ENCODE assay signal across 10 cellular contexts in the genomic region with DNA sequence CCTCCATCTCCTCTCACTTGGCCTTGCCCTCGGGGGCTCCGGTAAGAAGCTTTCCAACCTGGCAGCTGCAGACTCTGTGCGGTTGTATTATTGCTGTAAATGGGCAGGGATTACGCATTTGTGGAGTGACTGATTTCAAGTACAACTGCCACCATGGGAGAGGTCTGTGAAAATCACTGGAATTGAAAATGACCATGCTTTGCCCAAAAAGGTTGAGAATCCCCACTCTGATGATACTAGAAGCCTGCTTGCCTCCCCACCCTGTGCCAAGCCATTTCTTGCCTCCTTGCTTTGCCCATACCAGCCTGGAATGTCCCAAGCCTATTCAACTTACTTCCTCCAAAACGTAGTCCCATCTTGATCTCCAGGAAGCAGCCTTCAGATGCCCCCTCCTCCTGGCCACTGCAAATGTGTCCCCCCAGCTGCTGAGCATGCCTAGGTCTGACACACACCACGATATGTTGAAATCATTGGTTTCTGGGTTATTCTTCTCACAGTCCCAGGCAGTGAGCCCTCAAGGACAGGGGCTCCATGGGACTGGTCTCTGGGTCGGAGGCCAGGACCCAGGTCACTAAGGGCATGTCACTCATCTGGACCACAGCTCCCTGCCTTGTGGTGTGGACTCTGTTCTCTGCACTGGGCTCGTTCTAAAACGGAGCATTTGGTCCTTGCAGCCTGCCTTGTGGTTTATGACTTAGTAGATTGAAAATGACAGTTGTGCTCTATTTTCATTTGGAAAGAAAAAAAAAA. TPM values are rescaled to one million over a fixed set of nuclear protein-coding genes. Genes with fewer than 3 reads are reported as not detected.
DNase-seq lines count a peak whose midpoint lies in the region; ATAC-seq and TF ChIP-seq lines count a peak whose summit lies in the region.
"Had no signal": no experiment of that assay in that cellular context is flagged by ENCODE, and none has a peak within 500 bp of the region (broad histone marks: within the 10 kb centered on the region; RNA-seq: fewer than 3 reads in every experiment).

No MANE protein-coding gene starts in this region.

- peaks cover 40 to 68% (median 55%) of the 10 kb centered on the region in 4 donors for H3K4me1 ChIP-seq in transverse colon

- POLR2A ChIA-PET in activated CD4-positive, alpha-beta T cell treated with anti-CD3 and anti-CD28 coated beads, Interleukin-2, amount 10 ng/mL, durations not matched to agents 7 days and 5 days (lab: Charles Lee) = no interaction called here
- POLR2A ChIA-PET in WTC11 (lab: Charles Lee) = no interaction called here

- DNase-seq in activated CD4-positive, alpha-beta T cell treated with anti-CD3 and anti-CD28 coated beads, Interleukin-2, amount 10 ng/mL, durations not matched to agents 7 days and 5 days = no peak
- DNase-seq in activated CD4-positive, alpha-beta T cell treated with anti-CD3 and anti-CD28 coated beads for 4 hours = no peak
- no peak for DNase-seq in WTC11 (ENCODE audit: low spot score)
- DNase-seq in iris pigment epithelial cell (ENCODE audit: low read depth) = peak; percentile 64
- DNase-seq in transverse colon = no peak
- no peak for DNase-seq in stimulated activated CD4-positive, alpha-beta T cell treated with anti-CD3 and anti-CD28 coated beads, Interleukin-4, amount 100 ng/mL, for 4 hours
- no peak for DNase-seq in NCI-H2171 (lab: John Stamatoyannopoulos, UW)
- DNase-seq: cerebellar nuclear complex, NCI-H1436 treated with DMSO at 0.1 percent for 48 hours had no signal

- intact Hi-C loops in transverse colon (cut with DNase I; ENCODE audit: low total_unique reads) = loop anchor here (5.0 kb wide), 1 partner anchor 41 kb away; a partner anchor contains a TSS

- in situ Hi-C loops in transverse colon (cut with MboI; ENCODE audit: low pct_ligation_motif_present in 1 of 4, low pct_unique_long_range_greater_than_20kb in 1 of 4, low sequenced_read_pairs in 3 of 4) = no loop called here

- peaks cover 13% of the 10 kb centered on the region for H3K9me3 Mint-ChIP-seq in activated CD4-positive, alpha-beta T cell treated with anti-CD3 and anti-CD28 coated beads, Interleukin-2, amount 10 ng/mL, durations not matched to agents 7 days and 5 days
- H3K9me3 Mint-ChIP-seq in WTC11 = peaks cover 20% of the 10 kb centered on the region

- H3K36me3 Mint-ChIP-seq in activated CD4-positive, alpha-beta T cell treated with anti-CD3 and anti-CD28 coated beads, Interleukin-2, amount 10 ng/mL, durations not matched to agents 7 days and 5 days (ENCODE audit: low read depth) = peaks cover 71% of the 10 kb centered on the region
- H3K36me3 Mint-ChIP-seq in WTC11 = peaks cover 28% of the 10 kb centered on the region

- no peak for ATAC-seq in WTC11
- ATAC-seq in GM18517 (IDR thresholded peaks at IDR 0.05; ENCODE audit: unreplicated experiment) = no peak

- TF ChIP-seq CTCF in WTC11 (IDR thresholded peaks at IDR 0.05) (no peak), transverse colon (IDR thresholded peaks at IDR 0.05) (no peak)

- no peaks in the 10 kb centered on the region for H3K36me3 ChIP-seq in transverse colon

- no peak for TF ChIP-seq EP300 in transverse colon (IDR thresholded peaks at IDR 0.05; ENCODE audit: low read depth)

- H3K27me3 Mint-ChIP-seq in activated CD4-positive, alpha-beta T cell treated with anti-CD3 and anti-CD28 coated beads, Interleukin-2, amount 10 ng/mL, durations not matched to agents 7 days and 5 days = no peaks in the 10 kb centered on the region
- no peaks in the 10 kb centered on the region for H3K27me3 Mint-ChIP-seq in WTC11 (ENCODE audit: low read depth)

- no peak overlapping the region for H3K4me3 ChIP-seq in transverse colon

- H3K27ac ChIP-seq in transverse colon = peak overlapping the region; percentile 76 to 80 (median 78)

- no peak overlapping the region for H3K4me3 Mint-ChIP-seq in activated CD4-positive, alpha-beta T cell treated with anti-CD3 and anti-CD28 coated beads, Interleukin-2, amount 10 ng/mL, durations not matched to agents 7 days and 5 days
- no peak overlapping the region for H3K4me3 Mint-ChIP-seq in WTC11

- H3K27ac Mint-ChIP-seq in activated CD4-positive, alpha-beta T cell treated with anti-CD3 and anti-CD28 coated beads, Interleukin-2, amount 10 ng/mL, durations not matched to agents 7 days and 5 days = peak overlapping the region; percentile 69
- peak overlapping the region; percentile 46; the same call in 1 of the 2 replicates for H3K27ac Mint-ChIP-seq in WTC11

- WGBS in transverse colon (ENCODE audit: low coverage in 1 of 2), 2 donors = 40 to 63% methylated on average over 1 to 9 of the region's 9 CpGs

- H3K4me1 Mint-ChIP-seq in activated CD4-positive, alpha-beta T cell treated with anti-CD3 and anti-CD28 coated beads, Interleukin-2, amount 10 ng/mL, durations not matched to agents 7 days and 5 days = peaks cover 50% of the 10 kb centered on the region
- peaks cover 48% of the 10 kb centered on the region for H3K4me1 Mint-ChIP-seq in WTC11

- CTCF ChIA-PET in activated CD4-positive, alpha-beta T cell treated with anti-CD3 and anti-CD28 coated beads, Interleukin-2, amount 10 ng/mL, durations not matched to agents 7 days and 5 days (lab: Charles Lee) = interaction anchor here (1.6 kb wide), 1 partner anchor 12 kb away, joined by 4 read pairs; no protein-coding TSS in a partner anchor
- CTCF ChIA-PET in WTC11 (lab: Charles Lee) = no interaction called here

- H3K27me3 ChIP-seq in transverse colon = no peaks in the 10 kb centered on the region

- no peaks in the 10 kb centered on the region for H3K9me3 ChIP-seq in transverse colon

- TF ChIP-seq POLR2A in transverse colon (IDR thresholded peaks at IDR 0.05) = no peak

TF ChIP-seq in WTC11, 78 proteins besides CTCF, POLR2A, EP300 and RAD21 (continues in another document):
- no peak for TF ChIP-seq CREB1 (CRISPR knock-in tag; IDR thresholded peaks at IDR 0.05)
- no peak for TF ChIP-seq GTF2I (CRISPR knock-in tag; conservative IDR thresholded peaks at IDR 0.05)
- TF ChIP-seq NR1H2 (CRISPR knock-in tag; IDR thresholded peaks at IDR 0.05) = no peak
- no peak for TF ChIP-seq RELA (CRISPR knock-in tag; IDR thresholded peaks at IDR 0.05; ENCODE audit: borderline replicate concordance)
- TF ChIP-seq, protein P1, sequence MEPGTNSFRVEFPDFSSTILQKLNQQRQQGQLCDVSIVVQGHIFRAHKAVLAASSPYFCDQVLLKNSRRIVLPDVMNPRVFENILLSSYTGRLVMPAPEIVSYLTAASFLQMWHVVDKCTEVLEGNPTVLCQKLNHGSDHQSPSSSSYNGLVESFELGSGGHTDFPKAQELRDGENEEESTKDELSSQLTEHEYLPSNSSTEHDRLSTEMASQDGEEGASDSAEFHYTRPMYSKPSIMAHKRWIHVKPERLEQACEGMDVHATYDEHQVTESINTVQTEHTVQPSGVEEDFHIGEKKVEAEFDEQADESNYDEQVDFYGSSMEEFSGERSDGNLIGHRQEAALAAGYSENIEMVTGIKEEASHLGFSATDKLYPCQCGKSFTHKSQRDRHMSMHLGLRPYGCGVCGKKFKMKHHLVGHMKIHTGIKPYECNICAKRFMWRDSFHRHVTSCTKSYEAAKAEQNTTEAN (CRISPR knock-in tag; IDR thresholded peaks at IDR 0.05) = no peak
- TF ChIP-seq, protein P2, sequence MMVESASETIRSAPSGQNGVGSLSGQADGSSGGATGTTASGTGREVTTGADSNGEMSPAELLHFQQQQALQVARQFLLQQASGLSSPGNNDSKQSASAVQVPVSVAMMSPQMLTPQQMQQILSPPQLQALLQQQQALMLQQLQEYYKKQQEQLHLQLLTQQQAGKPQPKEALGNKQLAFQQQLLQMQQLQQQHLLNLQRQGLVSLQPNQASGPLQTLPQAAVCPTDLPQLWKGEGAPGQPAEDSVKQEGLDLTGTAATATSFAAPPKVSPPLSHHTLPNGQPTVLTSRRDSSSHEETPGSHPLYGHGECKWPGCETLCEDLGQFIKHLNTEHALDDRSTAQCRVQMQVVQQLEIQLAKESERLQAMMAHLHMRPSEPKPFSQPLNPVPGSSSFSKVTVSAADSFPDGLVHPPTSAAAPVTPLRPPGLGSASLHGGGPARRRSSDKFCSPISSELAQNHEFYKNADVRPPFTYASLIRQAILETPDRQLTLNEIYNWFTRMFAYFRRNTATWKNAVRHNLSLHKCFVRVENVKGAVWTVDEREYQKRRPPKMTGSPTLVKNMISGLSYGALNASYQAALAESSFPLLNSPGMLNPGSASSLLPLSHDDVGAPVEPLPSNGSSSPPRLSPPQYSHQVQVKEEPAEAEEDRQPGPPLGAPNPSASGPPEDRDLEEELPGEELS (CRISPR knock-in tag; IDR thresholded peaks at IDR 0.05) = no peak
- TF ChIP-seq, protein P3, sequence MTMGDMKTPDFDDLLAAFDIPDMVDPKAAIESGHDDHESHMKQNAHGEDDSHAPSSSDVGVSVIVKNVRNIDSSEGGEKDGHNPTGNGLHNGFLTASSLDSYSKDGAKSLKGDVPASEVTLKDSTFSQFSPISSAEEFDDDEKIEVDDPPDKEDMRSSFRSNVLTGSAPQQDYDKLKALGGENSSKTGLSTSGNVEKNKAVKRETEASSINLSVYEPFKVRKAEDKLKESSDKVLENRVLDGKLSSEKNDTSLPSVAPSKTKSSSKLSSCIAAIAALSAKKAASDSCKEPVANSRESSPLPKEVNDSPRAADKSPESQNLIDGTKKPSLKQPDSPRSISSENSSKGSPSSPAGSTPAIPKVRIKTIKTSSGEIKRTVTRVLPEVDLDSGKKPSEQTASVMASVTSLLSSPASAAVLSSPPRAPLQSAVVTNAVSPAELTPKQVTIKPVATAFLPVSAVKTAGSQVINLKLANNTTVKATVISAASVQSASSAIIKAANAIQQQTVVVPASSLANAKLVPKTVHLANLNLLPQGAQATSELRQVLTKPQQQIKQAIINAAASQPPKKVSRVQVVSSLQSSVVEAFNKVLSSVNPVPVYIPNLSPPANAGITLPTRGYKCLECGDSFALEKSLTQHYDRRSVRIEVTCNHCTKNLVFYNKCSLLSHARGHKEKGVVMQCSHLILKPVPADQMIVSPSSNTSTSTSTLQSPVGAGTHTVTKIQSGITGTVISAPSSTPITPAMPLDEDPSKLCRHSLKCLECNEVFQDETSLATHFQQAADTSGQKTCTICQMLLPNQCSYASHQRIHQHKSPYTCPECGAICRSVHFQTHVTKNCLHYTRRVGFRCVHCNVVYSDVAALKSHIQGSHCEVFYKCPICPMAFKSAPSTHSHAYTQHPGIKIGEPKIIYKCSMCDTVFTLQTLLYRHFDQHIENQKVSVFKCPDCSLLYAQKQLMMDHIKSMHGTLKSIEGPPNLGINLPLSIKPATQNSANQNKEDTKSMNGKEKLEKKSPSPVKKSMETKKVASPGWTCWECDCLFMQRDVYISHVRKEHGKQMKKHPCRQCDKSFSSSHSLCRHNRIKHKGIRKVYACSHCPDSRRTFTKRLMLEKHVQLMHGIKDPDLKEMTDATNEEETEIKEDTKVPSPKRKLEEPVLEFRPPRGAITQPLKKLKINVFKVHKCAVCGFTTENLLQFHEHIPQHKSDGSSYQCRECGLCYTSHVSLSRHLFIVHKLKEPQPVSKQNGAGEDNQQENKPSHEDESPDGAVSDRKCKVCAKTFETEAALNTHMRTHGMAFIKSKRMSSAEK (CRISPR knock-in tag; IDR thresholded peaks at IDR 0.05; ENCODE audit: borderline replicate concordance) = no peak

RNA-seq across cellular contexts. Expression of a gene that starts 42.9 kb away (rescaled TPM):
- total RNA-seq in activated CD4-positive, alpha-beta T cell treated with anti-CD3 and anti-CD28 coated beads, Interleukin-2, amount 10 ng/mL, durations not matched to agents 7 days and 5 days = 10 to 100 TPM; 81.6 to 83.9 TPM
- total RNA-seq in WTC11 (2021) = 20.2 to 34.6 TPM (median 25.0 TPM) in 3 replicates
- 10 to 100 TPM; 30.9 to 65.1 (median 57.0) TPM for total RNA-seq in transverse colon
